In the genomic region with DNA sequence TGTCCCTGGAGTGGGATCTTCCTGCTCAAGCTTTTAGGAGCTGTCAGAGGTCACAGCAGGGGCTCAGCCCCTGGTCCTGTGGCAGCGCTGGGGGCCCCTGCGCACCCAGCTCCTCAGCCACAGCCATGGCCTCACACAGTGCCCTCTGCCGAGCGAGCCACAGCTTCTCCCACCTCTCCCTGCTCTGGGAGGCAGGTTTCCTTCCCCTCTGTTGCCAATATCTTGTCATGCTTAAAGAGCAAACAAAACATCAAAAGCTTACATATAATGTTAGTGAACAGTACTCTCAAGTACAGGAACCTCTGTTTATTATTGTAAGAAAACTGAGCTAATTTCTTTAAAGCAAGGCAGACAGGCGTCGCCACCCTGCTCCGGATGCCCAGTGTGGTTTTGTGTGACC, we compare ENCODE assay signal across 23 cellular contexts.
DNase-seq lines count a peak whose midpoint lies in the region; ATAC-seq and TF ChIP-seq lines count a peak whose summit lies in the region.
"Had no signal": no experiment of that assay in that cellular context is flagged by ENCODE, and none has a peak within 500 bp of the region (broad histone marks: within the 10 kb centered on the region; RNA-seq: fewer than 3 reads in every experiment).

No MANE protein-coding gene starts in this region.

- H3K9me3 Mint-ChIP-seq in nephron progenitor cell: no peaks in the 10 kb centered on the region
- no peaks in the 10 kb centered on the region for H3K9me3 Mint-ChIP-seq in stimulated activated naive CD8-positive, alpha-beta T cell treated with anti-CD3 and anti-CD28 coated beads, Interleukin-15, amount 100 ng/mL, for 72 hours
- no peaks in the 10 kb centered on the region for H3K9me3 Mint-ChIP-seq in stimulated activated effector memory CD8-positive, alpha-beta T cell treated with anti-CD3 and anti-CD28 coated beads, Interleukin-12 subunit alpha, Interleukin-12 subunit beta, amount 100 ng/mL, for 72 hours

- ATAC-seq in body of pancreas: no peak
- ATAC-seq in stimulated activated naive CD8-positive, alpha-beta T cell treated with anti-CD3 and anti-CD28 coated beads, Interleukin-15, amount 100 ng/mL, for 72 hours: no peak
- ATAC-seq in stimulated activated effector memory CD8-positive, alpha-beta T cell treated with anti-CD3 and anti-CD28 coated beads, Interleukin-12 subunit alpha, Interleukin-12 subunit beta, amount 100 ng/mL, for 72 hours: no peak
- ATAC-seq: PC-3, T-cell had no signal

- 36 to 40% methylated on average over 5 to 7 of the region's 7 CpGs for WGBS in body of pancreas, 2 donors

- CTCF ChIA-PET in HEK293 (lab: Yijun Ruan, JAX): no interaction called here

- H3K36me3 ChIP-seq in HEK293 (ENCODE audit: control insufficient read depth in 2 of 2, insufficient read depth in 1 of 2, low read length in 2 of 2): no peaks in the 10 kb centered on the region
- H3K36me3 ChIP-seq in SJSA1: no peaks in the 10 kb centered on the region
- H3K36me3 ChIP-seq in body of pancreas (replicated peaks in 1 of 2; ENCODE audit: insufficient read depth in 1 of 2, low read depth in 2 of 2): no peaks in the 10 kb centered on the region

- DNase-seq in NCI-H345 (lab: John Stamatoyannopoulos, UW): peak; percentile 4
- no peak for DNase-seq in NCI-H345 treated with DMSO at 0.1 percent for 48 hours (lab: John Stamatoyannopoulos, UW; ENCODE audit: unreplicated experiment)
- peak; percentile 2 to 30 for DNase-seq in SJSA1 (ENCODE audit: low read depth in 1 of 2, low spot score in 2 of 2)
- peak; percentile 20 for DNase-seq in nephron progenitor cell
- no peak for DNase-seq in body of pancreas
- no peak for DNase-seq in stimulated activated naive CD8-positive, alpha-beta T cell treated with anti-CD3 and anti-CD28 coated beads, Interleukin-15, amount 100 ng/mL, for 72 hours
- no peak for DNase-seq in stimulated activated effector memory CD8-positive, alpha-beta T cell treated with anti-CD3 and anti-CD28 coated beads, Interleukin-12 subunit alpha, Interleukin-12 subunit beta, amount 100 ng/mL, for 72 hours (ENCODE audit: low spot score in 2 of 2)
- DNase-seq: 8988T; Calu3; CD4-positive, alpha-beta memory T cell; DMS79; HFFc6; MM.1S; NCI-H1092; NCI-H1436 treated with DMSO at 0.1 percent for 48 hours; NCI-H2029; NCI-H510A treated with DMSO at 0.1 percent for 48 hours; PC-3; T-cell had no signal

- no peak for TF ChIP-seq POLR2A in body of pancreas (IDR thresholded peaks at IDR 0.05)

- H3K27me3 ChIP-seq in SJSA1 (replicated peaks) (no peaks in the 10 kb centered on the region), body of pancreas (no peaks in the 10 kb centered on the region)

- POLR2A ChIA-PET in HEK293 (lab: Yijun Ruan, JAX): no interaction called here

- no peak overlapping the region for H3K27ac ChIP-seq in HEK293 (ENCODE audit: extremely low read depth, low read depth, low read length)
- H3K27ac ChIP-seq in SJSA1: no peak overlapping the region
- no peak overlapping the region for H3K27ac ChIP-seq in body of pancreas
- H3K27ac ChIP-seq: KMS-11, SK-N-MC had no signal

- TF ChIP-seq CTCF in HEK293 (tag by site-specific recombination; IDR thresholded peaks at IDR 0.05) (no peak), nephron progenitor cell (IDR thresholded peaks at IDR 0.05) (no peak), body of pancreas (IDR thresholded peaks at IDR 0.05) (no peak)

- no peak overlapping the region for H3K4me3 Mint-ChIP-seq in nephron progenitor cell
- H3K4me3 Mint-ChIP-seq in stimulated activated naive CD8-positive, alpha-beta T cell treated with anti-CD3 and anti-CD28 coated beads, Interleukin-15, amount 100 ng/mL, for 72 hours: no peak overlapping the region
- H3K4me3 Mint-ChIP-seq in stimulated activated effector memory CD8-positive, alpha-beta T cell treated with anti-CD3 and anti-CD28 coated beads, Interleukin-12 subunit alpha, Interleukin-12 subunit beta, amount 100 ng/mL, for 72 hours: no peak overlapping the region
- H3K4me3 Mint-ChIP-seq: B cell; CD4-positive, alpha-beta memory T cell; HFFc6; T-cell had no signal

- H3K4me3 ChIP-seq in HEK293 (ENCODE audit: low read depth, low read length) (no peak overlapping the region), SJSA1 (no peak overlapping the region), body of pancreas (no peak overlapping the region)
- H3K4me3 ChIP-seq: SK-N-MC had no signal

- peaks cover 68% of the 10 kb centered on the region for H3K27me3 Mint-ChIP-seq in nephron progenitor cell (ENCODE audit: low read depth, poor library complexity)
- peaks cover 40% of the 10 kb centered on the region for H3K27me3 Mint-ChIP-seq in stimulated activated naive CD8-positive, alpha-beta T cell treated with anti-CD3 and anti-CD28 coated beads, Interleukin-15, amount 100 ng/mL, for 72 hours

- H3K36me3 Mint-ChIP-seq in nephron progenitor cell (ENCODE audit: low read depth): no peaks in the 10 kb centered on the region
- no peaks in the 10 kb centered on the region for H3K36me3 Mint-ChIP-seq in stimulated activated effector memory CD8-positive, alpha-beta T cell treated with anti-CD3 and anti-CD28 coated beads, Interleukin-12 subunit alpha, Interleukin-12 subunit beta, amount 100 ng/mL, for 72 hours
- H3K36me3 Mint-ChIP-seq: CD4-positive, alpha-beta memory T cell; T-cell had no signal

- H3K9me3 ChIP-seq in HEK293 (ENCODE audit: control insufficient read depth, insufficient read depth, low read depth, low read length) (no peaks in the 10 kb centered on the region), SJSA1 (replicated peaks) (peaks cover 16% of the 10 kb centered on the region), body of pancreas (no peaks in the 10 kb centered on the region)

- no peak overlapping the region for H3K27ac Mint-ChIP-seq in nephron progenitor cell
- no peak overlapping the region for H3K27ac Mint-ChIP-seq in stimulated activated naive CD8-positive, alpha-beta T cell treated with anti-CD3 and anti-CD28 coated beads, Interleukin-15, amount 100 ng/mL, for 72 hours
- H3K27ac Mint-ChIP-seq in stimulated activated effector memory CD8-positive, alpha-beta T cell treated with anti-CD3 and anti-CD28 coated beads, Interleukin-12 subunit alpha, Interleukin-12 subunit beta, amount 100 ng/mL, for 72 hours: no peak overlapping the region
- H3K27ac Mint-ChIP-seq: B cell; CD4-positive, alpha-beta memory T cell; HFFc6; T-cell had no signal

- intact Hi-C loops in body of pancreas (cut with DNase I): no loop called here

- no peaks in the 10 kb centered on the region for H3K4me1 ChIP-seq in HEK293 (ENCODE audit: control insufficient read depth, insufficient read depth, low read length)
- H3K4me1 ChIP-seq in SJSA1 (replicated peaks): no peaks in the 10 kb centered on the region
- no peaks in the 10 kb centered on the region for H3K4me1 ChIP-seq in body of pancreas

- peaks cover 44% of the 10 kb centered on the region for H3K4me1 Mint-ChIP-seq in nephron progenitor cell
- H3K4me1 Mint-ChIP-seq in stimulated activated naive CD8-positive, alpha-beta T cell treated with anti-CD3 and anti-CD28 coated beads, Interleukin-15, amount 100 ng/mL, for 72 hours: no peaks in the 10 kb centered on the region
- H3K4me1 Mint-ChIP-seq in stimulated activated effector memory CD8-positive, alpha-beta T cell treated with anti-CD3 and anti-CD28 coated beads, Interleukin-12 subunit alpha, Interleukin-12 subunit beta, amount 100 ng/mL, for 72 hours: no peaks in the 10 kb centered on the region
- H3K4me1 Mint-ChIP-seq: B cell, T-cell had no signal

TF ChIP-seq in HEK293, 187 proteins besides CTCF, POLR2A, EP300 and RAD21:
- TF ChIP-seq REPIN1 (tag by site-specific recombination; IDR thresholded peaks at IDR 0.05; ENCODE audit: low read depth): no peak
- 0 out of 2 replicates have a peak, but pooled peaks have one; percentile 43 for TF ChIP-seq TCF7L2 (IDR thresholded peaks at IDR 0.05; ENCODE audit: borderline replicate concordance, low read depth, low read length)

Comparison
In these comparisons a context has a peak if more than half of its experiments do, and no peak if none do; other contexts are left out.
1. DNase-seq: peak in NCI-H345 (single experiment), SJSA1 (2 of 2) and nephron progenitor cell (single experiment); none in NCI-H345 treated with DMSO at 0.1 percent for 48 hours (single experiment), body of pancreas (0 of 4), stimulated activated naive CD8-positive, alpha-beta T cell treated with anti-CD3 and anti-CD28 coated beads, Interleukin-15, amount 100 ng/mL, for 72 hours (0 of 2) and stimulated activated effector memory CD8-positive, alpha-beta T cell treated with anti-CD3 and anti-CD28 coated beads, Interleukin-12 subunit alpha, Interleukin-12 subunit beta, amount 100 ng/mL, for 72 hours (0 of 2).